Comparison of ENCODE assay signal across 15 cellular contexts in genomic region chr2:88090446-88091283, GRCh38. TPM values are rescaled to one million over a fixed set of nuclear protein-coding genes. Genes with fewer than 3 reads are reported as not detected.
DNase-seq lines count a peak whose midpoint lies in the region; ATAC-seq, FAIRE-seq and TF ChIP-seq lines count a peak whose summit lies in the region.
"Had no signal": no experiment of that assay in that cellular context is flagged by ENCODE, and none has a peak within 500 bp of the region (broad histone marks: within the 10 kb centered on the region; RNA-seq: fewer than 3 reads in every experiment).

No MANE protein-coding gene starts in this region.

- H3K9ac ChIP-seq in endothelial cell of umbilical vein (replicated peaks; ENCODE audit: extremely low read depth, insufficient read depth, low read length), result no peak overlapping the region
- H3K9ac ChIP-seq: GM23248 had no signal

- dilution Hi-C loops in endothelial cell of umbilical vein (cut with MboI; ENCODE audit: extremely low pct_ligation_motif_present, low sequenced_read_pairs), result no loop called here

- H3K27ac ChIP-seq in CD4-positive, alpha-beta memory T cell (ENCODE audit: low read depth, low read length), result no peak overlapping the region
- no peak overlapping the region for H3K27ac ChIP-seq in endothelial cell of umbilical vein (ENCODE audit: insufficient read depth, low read depth, low read length)
- H3K27ac ChIP-seq: GM23248, neutrophil had no signal

- no peak overlapping the region for H2AFZ ChIP-seq in endothelial cell of umbilical vein (ENCODE audit: low read depth, low read length)
- H2AFZ ChIP-seq: GM23248 had no signal

- ATAC-seq in T-cell (replicated peaks in 1 of 4) (peak; percentile 54 to 70 (median 65)), GM19324 (IDR thresholded peaks at IDR 0.05; ENCODE audit: low FRiP score, unreplicated experiment) (no peak)

- peak overlapping the region; percentile 23 to 85 (median 79) for H3K27ac Mint-ChIP-seq in CD4-positive, alpha-beta memory T cell
- peak overlapping the region; percentile 86 to 93 for H3K27ac Mint-ChIP-seq in T-cell
- H3K27ac Mint-ChIP-seq: activated naive CD8-positive, alpha-beta T cell treated with anti-CD3 and anti-CD28 coated beads, Interleukin-2, amount 10 ng/mL, durations not matched to agents 7 days and 5 days had no signal

- H3K9me3 ChIP-seq in CD4-positive, alpha-beta memory T cell (ENCODE audit: control insufficient read depth in 1 of 2, low read length in 2 of 2), result no peaks in the 10 kb centered on the region
- H3K9me3 ChIP-seq in endothelial cell of umbilical vein (replicated peaks; ENCODE audit: control insufficient read depth, insufficient read depth, low read length), result no peaks in the 10 kb centered on the region
- H3K9me3 ChIP-seq: Caco-2, neutrophil had no signal

- TF ChIP-seq CTCF in endothelial cell of umbilical vein (IDR thresholded peaks at IDR 0.05; ENCODE audit: extremely low read depth in 1 of 2, insufficient read depth in 1 of 2, low read depth in 1 of 2, low read length in 2 of 2), result no peak

- H3K4me3 Mint-ChIP-seq in CD4-positive, alpha-beta memory T cell, result peak overlapping the region in 5 of 8 donors; percentile 2 to 24 (median 17)
- H3K4me3 Mint-ChIP-seq in T-cell, result peak overlapping the region in 2 of 3 donors; percentile 19 to 53
- H3K4me3 Mint-ChIP-seq: activated naive CD8-positive, alpha-beta T cell treated with anti-CD3 and anti-CD28 coated beads, Interleukin-2, amount 10 ng/mL, durations not matched to agents 7 days and 5 days had no signal

- H3K4me3 ChIP-seq in CD4-positive, alpha-beta memory T cell (ENCODE audit: low read length in 2 of 2), result no peak overlapping the region
- H3K4me3 ChIP-seq in endothelial cell of umbilical vein (replicated peaks in 1 of 3; ENCODE audit: insufficient read depth in 1 of 3, low read depth in 1 of 3, low read length in 3 of 3), result no peak overlapping the region
- H3K4me3 ChIP-seq: GM23248 had no signal

- peaks cover 0 to 1% (median 0%) of the 10 kb centered on the region in 8 donors for H3K9me3 Mint-ChIP-seq in CD4-positive, alpha-beta memory T cell
- H3K9me3 Mint-ChIP-seq in T-cell, result peaks cover 0 to 4% (median 0%) of the 10 kb centered on the region in 3 donors
- H3K9me3 Mint-ChIP-seq: activated naive CD8-positive, alpha-beta T cell treated with anti-CD3 and anti-CD28 coated beads, Interleukin-2, amount 10 ng/mL, durations not matched to agents 7 days and 5 days had no signal

- H3K4me1 ChIP-seq in CD4-positive, alpha-beta memory T cell (ENCODE audit: insufficient read depth, low read length), result peaks cover 10% of the 10 kb centered on the region
- no peaks in the 10 kb centered on the region for H3K4me1 ChIP-seq in endothelial cell of umbilical vein (ENCODE audit: control insufficient read depth, extremely low read depth, insufficient read depth, low read length)
- H3K4me1 ChIP-seq: Caco-2 had no signal

- BruUV-seq in endothelial cell of umbilical vein (replicated peaks; lab: Mats Ljungman, UMichigan), result no TSS peak

- no peaks in the 10 kb centered on the region for H3K79me2 ChIP-seq in endothelial cell of umbilical vein (ENCODE audit: control insufficient read depth, insufficient read depth, low read length)

- H3K9me1 ChIP-seq in endothelial cell of umbilical vein (replicated peaks; ENCODE audit: control insufficient read depth, extremely low read depth, insufficient read depth, low read length), result no peaks in the 10 kb centered on the region

- no peak for DNase-seq in CD4-positive, alpha-beta memory T cell
- DNase-seq in T-cell (peak in 11 of 34 experiments; percentile 3 to 24 (median 5)), endothelial cell of umbilical vein (ENCODE audit: low read depth, low spot score) (peak; percentile 18), NCI-H1694 treated with DMSO at 0.1 percent for 48 hours (lab: John Stamatoyannopoulos, UW) (no peak), RKO (ENCODE audit: low spot score) (no peak), NCI-H2196 (lab: John Stamatoyannopoulos, UW; ENCODE audit: unreplicated experiment) (no peak)
- peak; percentile 48 to 76 for DNase-seq in stimulated activated CD4-positive, alpha-beta T cell treated with anti-CD3 and anti-CD28 coated beads, Interleukin-4, amount 100 ng/mL, for 4 hours
- DNase-seq: activated naive CD8-positive, alpha-beta T cell treated with anti-CD3 and anti-CD28 coated beads, Interleukin-2, amount 10 ng/mL, durations not matched to agents 7 days and 5 days; Caco-2; cortex of kidney; GM23248 had no signal

- no peaks in the 10 kb centered on the region for H3K36me3 Mint-ChIP-seq in CD4-positive, alpha-beta memory T cell
- H3K36me3 Mint-ChIP-seq in T-cell, result no peaks in the 10 kb centered on the region
- H3K36me3 Mint-ChIP-seq: activated naive CD8-positive, alpha-beta T cell treated with anti-CD3 and anti-CD28 coated beads, Interleukin-2, amount 10 ng/mL, durations not matched to agents 7 days and 5 days had no signal

- POLR2A ChIA-PET in CD4-positive, alpha-beta memory T cell (lab: Charles Lee; ENCODE audit: partially characterized antibody), result no interaction called here
- POLR2A ChIA-PET in T-cell (lab: Charles Lee) (interaction anchor here in 1 of 2 donors (0.6 kb wide), 1 partner anchor 32 kb away, joined by 3 read pairs; no protein-coding TSS in a partner anchor), endothelial cell of umbilical vein (lab: Charles Lee) (no interaction called here)

- no peaks in the 10 kb centered on the region for H3K27me3 Mint-ChIP-seq in CD4-positive, alpha-beta memory T cell
- no peaks in the 10 kb centered on the region for H3K27me3 Mint-ChIP-seq in T-cell
- H3K27me3 Mint-ChIP-seq: activated naive CD8-positive, alpha-beta T cell treated with anti-CD3 and anti-CD28 coated beads, Interleukin-2, amount 10 ng/mL, durations not matched to agents 7 days and 5 days had no signal

- H3K36me3 ChIP-seq in CD4-positive, alpha-beta memory T cell (ENCODE audit: insufficient read depth, low read length), result no peaks in the 10 kb centered on the region
- no peaks in the 10 kb centered on the region for H3K36me3 ChIP-seq in endothelial cell of umbilical vein (ENCODE audit: control insufficient read depth in 2 of 2, extremely low read depth in 1 of 2, insufficient read depth in 2 of 2, low read length in 2 of 2)
- H3K36me3 ChIP-seq: neutrophil had no signal

- peaks cover 8 to 18% (median 10%) of the 10 kb centered on the region in 4 donors for H3K4me1 Mint-ChIP-seq in CD4-positive, alpha-beta memory T cell
- peaks cover 19 to 23% (median 23%) of the 10 kb centered on the region in 3 donors for H3K4me1 Mint-ChIP-seq in T-cell

- TF ChIP-seq POLR2A in endothelial cell of umbilical vein (IDR thresholded peaks at IDR 0.05; ENCODE audit: low read depth, low read length), result no peak

- no peak overlapping the region for H3K4me2 ChIP-seq in endothelial cell of umbilical vein (ENCODE audit: insufficient read depth, low read length)

- no peak for FAIRE-seq in endothelial cell of umbilical vein (lab: Jason Lieb, UNC)

- intact Hi-C loops in CD4-positive, alpha-beta memory T cell (cut with micrococcal nuclease), result no loop called here
- intact Hi-C loops in endothelial cell of umbilical vein (cut with micrococcal nuclease), result no loop called here

- H4K20me1 ChIP-seq in endothelial cell of umbilical vein (replicated peaks; ENCODE audit: control insufficient read depth, extremely low read depth, insufficient read depth, low read length), result no peaks in the 10 kb centered on the region

- CTCF ChIA-PET in CD4-positive, alpha-beta memory T cell (lab: Charles Lee; ENCODE audit: partially characterized antibody), result interaction anchor here (1.5 kb wide), 1 partner anchor 30 kb away, joined by 10 read pairs; no protein-coding TSS in a partner anchor
- CTCF ChIA-PET in T-cell (lab: Charles Lee), result interaction anchor here (0.9 to 1.5 kb wide), 2 partner anchors 30 to 623 kb away, joined by 4 read pairs; no protein-coding TSS in a partner anchor
- CTCF ChIA-PET in endothelial cell of umbilical vein (lab: Charles Lee), result interaction anchor here (2.2 kb wide), 1 partner anchor 31 kb away, joined by 7 read pairs; no protein-coding TSS in a partner anchor

- H3K27me3 ChIP-seq in CD4-positive, alpha-beta memory T cell (ENCODE audit: insufficient read depth, low read length), result no peaks in the 10 kb centered on the region
- H3K27me3 ChIP-seq in endothelial cell of umbilical vein (ENCODE audit: control insufficient read depth in 2 of 2, insufficient read depth in 2 of 2, low read length in 2 of 2), result no peaks in the 10 kb centered on the region
- H3K27me3 ChIP-seq: neutrophil had no signal

RNA-seq across cellular contexts. Expression of gene SMYD1, which starts 23.0 kb away (rescaled TPM):
- not detected for total RNA-seq in CD4-positive, alpha-beta memory T cell
- not detected for polyA plus RNA-seq in CD4-positive, alpha-beta memory T cell
- not detected for total RNA-seq in T-cell
- not detected in 2 replicates for total RNA-seq in endothelial cell of umbilical vein
- not detected in 2 replicates for polyA plus RNA-seq in endothelial cell of umbilical vein
- polyA plus RNA-seq in endothelial cell of umbilical vein (2011; cell fraction: cytosol; rRNA removed), result not detected in 2 replicates
- polyA plus RNA-seq in endothelial cell of umbilical vein (2011; cell fraction: nucleus; rRNA removed), result not detected in 2 replicates
- not detected in 2 replicates for polyA plus RNA-seq in endothelial cell of umbilical vein (2012)
- polyA minus RNA-seq in endothelial cell of umbilical vein, result not detected in 2 replicates
- not detected for polyA minus RNA-seq in endothelial cell of umbilical vein (2011; cell fraction: cytosol; rRNA and poly(A)+ RNA removed)
- polyA minus RNA-seq in endothelial cell of umbilical vein (2011; cell fraction: nucleus; rRNA and poly(A)+ RNA removed), result not detected in 2 replicates
- total RNA-seq: activated naive CD8-positive, alpha-beta T cell treated with anti-CD3 and anti-CD28 coated beads, Interleukin-2, amount 10 ng/mL, durations not matched to agents 7 days and 5 days; Caco-2; fibroblast of villous mesenchyme; GM23248; T-helper 1 cell treated with Interleukin-12 subunit alpha and Interleukin-12 subunit beta and Interleukin-4 antibody, amounts not matched to agents 30 ng/mL and 1 ng/mL, for 36 hours had no signal
- polyA plus RNA-seq: GM23248 had no signal

RNA-seq across cellular contexts. Expression of gene KRCC1, which starts 35.1 kb away (rescaled TPM):
- total RNA-seq in CD4-positive, alpha-beta memory T cell, result 10 to 100 TPM; 32.3 to 35.7 TPM
- polyA plus RNA-seq in CD4-positive, alpha-beta memory T cell, result 10 to 100 TPM; 37.2 to 40.1 TPM
- 10 to 100 TPM in 4 of 5 donors, 1 to 10 TPM in 1; 9.0 to 24.9 (median 20.7) TPM for total RNA-seq in T-cell
- 13.7 and 15.0 TPM in 2 replicates for total RNA-seq in endothelial cell of umbilical vein
- polyA plus RNA-seq in endothelial cell of umbilical vein, result 6.5 and 7.4 TPM in 2 replicates
- polyA plus RNA-seq in endothelial cell of umbilical vein (2011; cell fraction: cytosol; rRNA removed), result 12.2 and 12.9 TPM in 2 replicates
- polyA plus RNA-seq in endothelial cell of umbilical vein (2011; cell fraction: nucleus; rRNA removed), result 6.9 and 8.5 TPM in 2 replicates
- 17.3 and 19.0 TPM in 2 replicates for polyA plus RNA-seq in endothelial cell of umbilical vein (2012)
- polyA minus RNA-seq in endothelial cell of umbilical vein, result 4.2 and 4.9 TPM in 2 replicates
- 1.6 TPM for polyA minus RNA-seq in endothelial cell of umbilical vein (2011; cell fraction: cytosol; rRNA and poly(A)+ RNA removed)
- 1.1 and 1.8 TPM in 2 replicates for polyA minus RNA-seq in endothelial cell of umbilical vein (2011; cell fraction: nucleus; rRNA and poly(A)+ RNA removed)

RNA-seq across cellular contexts. Expression of gene FABP1, which starts 37.2 kb away (rescaled TPM):
- total RNA-seq in CD4-positive, alpha-beta memory T cell, result not detected
- polyA plus RNA-seq in CD4-positive, alpha-beta memory T cell, result not detected
- under 1 TPM in 3 of 5 donors, not detected in 2; 0.49 to 0.76 (median 0.73) TPM for total RNA-seq in T-cell
- not detected in 2 replicates for total RNA-seq in endothelial cell of umbilical vein
- not detected in 2 replicates for polyA plus RNA-seq in endothelial cell of umbilical vein
- not detected in 2 replicates for polyA plus RNA-seq in endothelial cell of umbilical vein (2011; cell fraction: cytosol; rRNA removed)
- polyA plus RNA-seq in endothelial cell of umbilical vein (2011; cell fraction: nucleus; rRNA removed), result not detected in 2 replicates
- not detected in 2 replicates for polyA plus RNA-seq in endothelial cell of umbilical vein (2012)
- not detected in 2 replicates for polyA minus RNA-seq in endothelial cell of umbilical vein
- polyA minus RNA-seq in endothelial cell of umbilical vein (2011; cell fraction: cytosol; rRNA and poly(A)+ RNA removed), result not detected
- polyA minus RNA-seq in endothelial cell of umbilical vein (2011; cell fraction: nucleus; rRNA and poly(A)+ RNA removed), result not detected in 2 replicates
- total RNA-seq: activated naive CD8-positive, alpha-beta T cell treated with anti-CD3 and anti-CD28 coated beads, Interleukin-2, amount 10 ng/mL, durations not matched to agents 7 days and 5 days; fibroblast of villous mesenchyme; GM23248; T-helper 1 cell treated with Interleukin-12 subunit alpha and Interleukin-12 subunit beta and Interleukin-4 antibody, amounts not matched to agents 30 ng/mL and 1 ng/mL, for 36 hours had no signal
- polyA plus RNA-seq: GM23248 had no signal

Comparison
In these comparisons a context has a peak if more than half of its experiments do, and no peak if none do; other contexts are left out.
1. DNase-seq: peak in endothelial cell of umbilical vein (single experiment) and stimulated activated CD4-positive, alpha-beta T cell treated with anti-CD3 and anti-CD28 coated beads, Interleukin-4, amount 100 ng/mL, for 4 hours (2 of 2); none in CD4-positive, alpha-beta memory T cell (0 of 5), NCI-H1694 treated with DMSO at 0.1 percent for 48 hours (single experiment), RKO (single experiment) and NCI-H2196 (single experiment).